8 cellular contexts compared by ENCODE assay signal in the genomic region with DNA sequence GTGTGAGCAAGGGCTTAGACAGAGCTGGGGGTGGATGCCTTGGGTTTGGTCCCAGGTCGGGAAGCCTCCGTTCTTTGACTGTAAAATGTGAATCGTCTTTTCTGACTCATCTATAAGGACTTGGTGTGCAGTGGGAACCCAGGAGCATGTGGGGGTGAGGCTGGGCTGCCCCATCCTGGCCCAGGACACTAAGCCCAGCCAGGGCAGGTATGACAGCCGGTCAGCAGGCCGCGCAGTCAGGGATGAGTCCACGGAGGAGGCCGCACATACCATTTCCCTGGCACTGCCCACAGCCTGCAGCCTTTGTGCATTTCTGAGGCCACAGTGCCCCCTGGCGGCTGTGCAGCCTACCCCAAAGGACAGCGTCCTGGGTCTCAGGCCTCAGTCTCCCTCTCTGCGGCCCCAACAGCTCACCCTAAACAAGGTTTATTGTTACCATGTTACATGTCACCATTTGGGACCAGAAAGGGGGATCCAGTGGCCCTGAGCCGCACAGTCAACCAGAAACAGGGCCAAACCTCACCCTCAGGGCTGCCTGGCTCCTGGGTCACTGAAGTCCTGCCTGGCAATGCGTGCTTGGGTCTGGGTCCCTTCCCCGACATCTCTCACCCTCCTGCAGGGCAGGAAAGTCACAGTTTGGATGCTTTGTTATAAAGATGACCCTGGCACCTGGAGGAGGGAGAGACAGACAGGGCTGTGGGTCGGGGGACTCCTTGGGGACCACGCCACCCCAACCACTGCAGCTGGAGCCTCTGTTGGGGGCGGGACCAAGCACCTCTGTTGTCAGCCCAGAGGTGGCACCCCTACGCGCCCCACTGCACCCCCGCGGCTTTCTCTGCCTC. TPM values are rescaled to one million over a fixed set of nuclear protein-coding genes. Genes with fewer than 3 reads are reported as not detected.
A peak's percentile ranks its signal among the peaks of the same experiment; 100 is the strongest.
DNase-seq lines count a peak whose midpoint lies in the region; ATAC-seq and TF ChIP-seq lines count a peak whose summit lies in the region.

No MANE protein-coding gene starts in this region.

- DNase-seq in AG20443 (ENCODE audit: low spot score), result peak; percentile 95
- DNase-seq in NCI-H345 treated with DMSO at 0.1 percent for 48 hours (lab: John Stamatoyannopoulos, UW; ENCODE audit: unreplicated experiment), result peak; percentile 24
- DNase-seq in activated CD8-positive, alpha-beta T cell treated with anti-CD3 and anti-CD28 coated beads for 36 hours, result peak; percentile 83
- peak; percentile 87 for DNase-seq in ecto neural progenitor cell (ENCODE audit: low spot score)
- DNase-seq in lung microvascular endothelial cell (ENCODE audit: low read depth in 2 of 2), result peak; percentile 68 to 87
- peak; percentile 42 for DNase-seq in stimulated activated CD8-positive, alpha-beta memory T cell treated with anti-CD3 and anti-CD28 coated beads, Interleukin-12 subunit alpha, Interleukin-12 subunit beta, amount 100 ng/mL, for 24 hours (ENCODE audit: extremely low read depth)

- no peaks in the 10 kb centered on the region for H3K27me3 Mint-ChIP-seq in activated CD8-positive, alpha-beta T cell treated with anti-CD3 and anti-CD28 coated beads for 36 hours

- TF ChIP-seq CTCF in activated CD8-positive, alpha-beta T cell treated with anti-CD3 and anti-CD28 coated beads for 36 hours (IDR thresholded peaks at IDR 0.05), result peak; percentile 98

- no peak overlapping the region for H3K4me3 Mint-ChIP-seq in activated CD8-positive, alpha-beta T cell treated with anti-CD3 and anti-CD28 coated beads for 36 hours

- ATAC-seq in GM19351 (IDR thresholded peaks at IDR 0.05; ENCODE audit: unreplicated experiment) (peak; percentile 60), HG02884 (IDR thresholded peaks at IDR 0.05; ENCODE audit: unreplicated experiment) (no peak)
- peak; percentile 93 for ATAC-seq in activated CD8-positive, alpha-beta T cell treated with anti-CD3 and anti-CD28 coated beads for 36 hours

- no peaks in the 10 kb centered on the region for H3K36me3 Mint-ChIP-seq in activated CD8-positive, alpha-beta T cell treated with anti-CD3 and anti-CD28 coated beads for 36 hours (ENCODE audit: low read depth)

- H3K4me1 Mint-ChIP-seq in activated CD8-positive, alpha-beta T cell treated with anti-CD3 and anti-CD28 coated beads for 36 hours (ENCODE audit: low read depth), result peaks cover 2% of the 10 kb centered on the region

- intact Hi-C loops in activated CD8-positive, alpha-beta T cell treated with anti-CD3 and anti-CD28 coated beads for 36 hours (cut with micrococcal nuclease), result loop anchor here (5.0 kb wide), 1 partner anchor 730 kb away; no protein-coding TSS in a partner anchor

- CTCF ChIA-PET in activated CD8-positive, alpha-beta T cell treated with anti-CD3 and anti-CD28 coated beads for 36 hours (lab: Charles Lee), result interaction anchor here (0.6 to 4.3 kb wide), 8 partner anchors 13 to 729 kb away, joined by 3 to 23 read pairs (median 3); no protein-coding TSS in a partner anchor

- no peaks in the 10 kb centered on the region for H3K9me3 Mint-ChIP-seq in activated CD8-positive, alpha-beta T cell treated with anti-CD3 and anti-CD28 coated beads for 36 hours

- POLR2A ChIA-PET in activated CD8-positive, alpha-beta T cell treated with anti-CD3 and anti-CD28 coated beads for 36 hours (lab: Charles Lee), result interaction anchor here (0.6 kb wide), 1 partner anchor 20 kb away, joined by 3 read pairs; no protein-coding TSS in a partner anchor

- no peak overlapping the region for H3K27ac Mint-ChIP-seq in activated CD8-positive, alpha-beta T cell treated with anti-CD3 and anti-CD28 coated beads for 36 hours

RNA-seq across cellular contexts. Expression of a gene that starts 14.4 kb away (rescaled TPM):
- total RNA-seq in activated CD8-positive, alpha-beta T cell treated with anti-CD3 and anti-CD28 coated beads for 36 hours, result 1 to 10 TPM; 5.0 to 7.1 TPM
- total RNA-seq in lung microvascular endothelial cell, result 0.44 and 0.60 TPM in 2 replicates

Comparison
In these comparisons a context has a peak if more than half of its experiments do, and no peak if none do; other contexts are left out.
1. DNase-seq: peak in every context shown above with its lines; median percentile 95 in AG20443; 87 in ecto neural progenitor cell; 83 in activated CD8-positive, alpha-beta T cell treated with anti-CD3 and anti-CD28 coated beads for 36 hours; 78 in lung microvascular endothelial cell; 42 in stimulated activated CD8-positive, alpha-beta memory T cell treated with anti-CD3 and anti-CD28 coated beads, Interleukin-12 subunit alpha, Interleukin-12 subunit beta, amount 100 ng/mL, for 24 hours; 24 in NCI-H345 treated with DMSO at 0.1 percent for 48 hours.